8 cellular contexts compared by ENCODE assay signal in the genomic region with DNA sequence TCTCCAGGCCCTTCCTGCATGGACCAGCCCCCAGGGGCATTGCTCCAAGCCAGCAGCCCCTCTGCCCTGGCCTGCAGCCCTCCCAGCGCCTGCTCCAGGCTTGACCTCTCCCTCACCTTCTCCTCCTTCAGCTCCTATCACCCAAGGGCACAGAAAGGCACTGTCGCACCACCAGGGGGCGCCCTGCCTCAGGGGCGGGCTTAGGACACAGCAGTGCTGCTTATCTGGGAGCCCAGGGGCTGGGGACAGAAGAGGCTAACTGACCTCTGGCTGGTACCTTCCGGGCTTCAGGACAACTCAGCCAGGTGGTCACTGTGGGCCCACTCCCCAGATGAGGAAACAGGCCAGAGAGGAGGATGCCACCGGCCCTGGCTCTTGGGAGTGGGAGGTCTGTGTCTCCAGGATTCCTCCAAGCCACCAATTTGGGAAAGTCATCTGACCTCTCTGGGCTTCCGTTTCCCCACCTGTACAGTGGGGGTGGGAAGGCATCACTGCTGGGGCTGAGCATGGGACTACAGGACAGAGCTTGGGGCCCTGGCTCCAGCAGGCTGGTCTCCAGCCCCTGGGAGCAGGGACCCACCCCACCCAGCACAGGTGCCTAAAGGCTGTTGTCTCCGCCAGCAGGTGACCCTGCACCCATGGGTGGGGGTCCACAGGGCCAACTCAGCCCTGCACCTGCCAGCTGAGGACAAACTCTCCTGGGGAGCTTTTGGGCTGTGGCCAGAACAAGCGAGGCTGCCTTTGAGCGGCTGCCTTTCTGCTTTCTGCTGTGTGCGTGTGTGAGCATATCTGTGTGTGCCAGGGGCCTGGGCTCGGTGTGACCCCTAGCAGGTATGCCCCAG.
A peak's percentile ranks its signal among the peaks of the same experiment; 100 is the strongest.
DNase-seq lines count a peak whose midpoint lies in the region; ATAC-seq and TF ChIP-seq lines count a peak whose summit lies in the region.

No MANE protein-coding gene starts in this region.

- ATAC-seq in HG02610 (IDR thresholded peaks at IDR 0.05; ENCODE audit: unreplicated experiment) (peak; percentile 26), HG03097 (IDR thresholded peaks at IDR 0.05; ENCODE audit: low FRiP score, unreplicated experiment) (no peak)
- peak; percentile 35 to 48 for ATAC-seq in activated CD4-positive, CD25-positive, alpha-beta regulatory T cell treated with anti-CD3 and anti-CD28 coated beads, Interleukin-2, amount 50 U/mL, for 24 hours

- DNase-seq in COR-L47 (lab: John Stamatoyannopoulos, UW) (peak; percentile 74), NCI-H2227 treated with DMSO at 0.1 percent for 48 hours (lab: John Stamatoyannopoulos, UW) (peak; percentile 25), cardiac fibroblast (ENCODE audit: low read depth in 2 of 2) (peak; percentile 81), islet precursor cell (peak; percentile 96)
- DNase-seq in stimulated activated CD4-positive, alpha-beta T cell treated with anti-CD3 and anti-CD28 coated beads, Interleukin-15, amount 100 ng/mL, for 1 hour (ENCODE audit: low read depth in 1 of 2, low spot score in 1 of 2) = peak; percentile 75 to 85

- no peak overlapping the region for H3K4me3 ChIP-seq in cardiac fibroblast (replicated peaks in 1 of 2; ENCODE audit: low read depth in 2 of 2, low read length in 2 of 2)

- TF ChIP-seq CTCF in cardiac fibroblast (IDR thresholded peaks at IDR 0.05; ENCODE audit: low read depth, low read length) = peak; percentile 95

Comparison
In these comparisons a context has a peak if more than half of its experiments do, and no peak if none do; other contexts are left out.
1. DNase-seq: peak in every context shown above with its lines; median percentile 96 in islet precursor cell; 81 in cardiac fibroblast; 80 in stimulated activated CD4-positive, alpha-beta T cell treated with anti-CD3 and anti-CD28 coated beads, Interleukin-15, amount 100 ng/mL, for 1 hour; 74 in COR-L47; 25 in NCI-H2227 treated with DMSO at 0.1 percent for 48 hours.